ENCODE assay signal across 27 cellular contexts in genomic region chr6:25583099-25583498, GRCh38.
DNase-seq lines count a peak whose midpoint lies in the region; ATAC-seq and TF ChIP-seq lines count a peak whose summit lies in the region.
"Had no signal": no experiment of that assay in that cellular context is flagged by ENCODE, and none has a peak within 500 bp of the region (broad histone marks: within the 10 kb centered on the region; RNA-seq: fewer than 3 reads in every experiment).

No MANE protein-coding gene starts in this region.

- no peak overlapping the region for H3K27ac Mint-ChIP-seq in activated CD4-positive, alpha-beta T cell treated with anti-CD3 and anti-CD28 coated beads, Interleukin-2, amount 10 ng/mL, durations not matched to agents 24 days and 14 days
- H3K27ac Mint-ChIP-seq in activated CD8-positive, alpha-beta T cell treated with anti-CD3 and anti-CD28 coated beads for 36 hours: no peak overlapping the region
- H3K27ac Mint-ChIP-seq: memory B cell had no signal

- H3K36me3 ChIP-seq in A673 (ENCODE audit: insufficient read depth, low read length, poor library complexity, severe bottlenecking): no peaks in the 10 kb centered on the region
- peaks cover 0 to 29% (median 0%) of the 10 kb centered on the region in 3 donors for H3K36me3 ChIP-seq in Peyer's patch
- H3K36me3 ChIP-seq: colonic mucosa had no signal

- peak; percentile 80 for ATAC-seq in activated CD8-positive, alpha-beta T cell treated with anti-CD3 and anti-CD28 coated beads for 36 hours
- ATAC-seq in GM21367 (IDR thresholded peaks at IDR 0.05; ENCODE audit: unreplicated experiment): no peak
- ATAC-seq: left lobe of liver had no signal

- CTCF ChIA-PET in A673 (lab: Charles Lee): no interaction called here
- CTCF ChIA-PET in activated CD8-positive, alpha-beta T cell treated with anti-CD3 and anti-CD28 coated beads for 36 hours (lab: Charles Lee): interaction anchor here (2.2 kb wide), 1 partner anchor 317 kb away, joined by 6 read pairs; no protein-coding TSS in a partner anchor

- H3K9me3 Mint-ChIP-seq in activated CD4-positive, alpha-beta T cell treated with anti-CD3 and anti-CD28 coated beads, Interleukin-2, amount 10 ng/mL, durations not matched to agents 24 days and 14 days: peaks cover 8% of the 10 kb centered on the region
- no peaks in the 10 kb centered on the region for H3K9me3 Mint-ChIP-seq in activated CD8-positive, alpha-beta T cell treated with anti-CD3 and anti-CD28 coated beads for 36 hours
- H3K9me3 Mint-ChIP-seq: IgD-negative memory B cell, memory B cell had no signal

- DNase-seq in activated CD4-positive, alpha-beta T cell treated with anti-CD3 and anti-CD28 coated beads, Interleukin-2, amount 10 ng/mL, durations not matched to agents 24 days and 14 days: peak; percentile 72
- DNase-seq in activated CD4-positive, alpha-beta T cell treated with anti-CD3 and anti-CD28 coated beads for 4 hours: no peak
- DNase-seq in A673 (ENCODE audit: low spot score) (peak; percentile 24), kidney tubule cell (ENCODE audit: low spot score) (peak; percentile 5), NCI-H82 treated with DMSO at 0.1 percent for 48 hours (lab: John Stamatoyannopoulos, UW; ENCODE audit: unreplicated experiment) (no peak), Peyer's patch (no peak)
- peak; percentile 24 for DNase-seq in activated CD8-positive, alpha-beta T cell treated with anti-CD3 and anti-CD28 coated beads for 36 hours
- DNase-seq: 8988T; activated CD4-positive, alpha-beta T cell treated with anti-CD3 and anti-CD28 coated beads, Interleukin-2, amount 50 U/mL, for 4 hours; colonic mucosa; DMS79; effector CD4-positive, alpha-beta T cell; GF-D8; NCI-H146; NCI-H226; NCI-H526 treated with DMSO at 0.1 percent for 48 hours; posterior cingulate gyrus; right cardiac atrium; SIG-M5; stimulated activated CD4-positive, alpha-beta T cell treated with anti-CD3 and anti-CD28 coated beads, Interleukin-1b, Interleukin-23, amount 100 ng/mL, for 48 hours; stomach had no signal

- no peaks in the 10 kb centered on the region for H3K36me3 Mint-ChIP-seq in activated CD4-positive, alpha-beta T cell treated with anti-CD3 and anti-CD28 coated beads, Interleukin-2, amount 10 ng/mL, durations not matched to agents 24 days and 14 days (ENCODE audit: low read depth)
- H3K36me3 Mint-ChIP-seq in activated CD8-positive, alpha-beta T cell treated with anti-CD3 and anti-CD28 coated beads for 36 hours (ENCODE audit: low read depth): no peaks in the 10 kb centered on the region
- H3K36me3 Mint-ChIP-seq: IgD-negative memory B cell had no signal

- no TSS peak for BruUV-seq in A673 (replicated peaks; lab: Mats Ljungman, UMichigan)

- intact Hi-C loops in activated CD4-positive, alpha-beta T cell treated with anti-CD3 and anti-CD28 coated beads, Interleukin-2, amount 10 ng/mL, durations not matched to agents 24 days and 14 days (cut with micrococcal nuclease): no loop called here
- intact Hi-C loops in A673 (cut with micrococcal nuclease; ENCODE audit: unreplicated experiment): no loop called here
- intact Hi-C loops in activated CD8-positive, alpha-beta T cell treated with anti-CD3 and anti-CD28 coated beads for 36 hours (cut with micrococcal nuclease): no loop called here

- TF ChIP-seq CTCF in A673 (conservative IDR thresholded peaks at IDR 0.05; ENCODE audit: low read depth, low read length) (no peak), Peyer's patch (IDR thresholded peaks at IDR 0.05) (no peak)
- TF ChIP-seq CTCF in activated CD8-positive, alpha-beta T cell treated with anti-CD3 and anti-CD28 coated beads for 36 hours (IDR thresholded peaks at IDR 0.05): no peak

- H3K4me1 Mint-ChIP-seq in activated CD4-positive, alpha-beta T cell treated with anti-CD3 and anti-CD28 coated beads, Interleukin-2, amount 10 ng/mL, durations not matched to agents 24 days and 14 days: peaks cover 24% of the 10 kb centered on the region
- H3K4me1 Mint-ChIP-seq in activated CD8-positive, alpha-beta T cell treated with anti-CD3 and anti-CD28 coated beads for 36 hours (ENCODE audit: low read depth): peaks cover 8% of the 10 kb centered on the region

- H3K4me3 ChIP-seq in A673 (ENCODE audit: low read depth, low read length, poor library complexity, severe bottlenecking): no peak overlapping the region
- no peak overlapping the region for H3K4me3 ChIP-seq in Peyer's patch
- H3K4me3 ChIP-seq: colonic mucosa, smooth muscle cell, stomach had no signal

- no peaks in the 10 kb centered on the region for H3K27me3 Mint-ChIP-seq in activated CD4-positive, alpha-beta T cell treated with anti-CD3 and anti-CD28 coated beads, Interleukin-2, amount 10 ng/mL, durations not matched to agents 24 days and 14 days
- no peaks in the 10 kb centered on the region for H3K27me3 Mint-ChIP-seq in activated CD8-positive, alpha-beta T cell treated with anti-CD3 and anti-CD28 coated beads for 36 hours
- H3K27me3 Mint-ChIP-seq: IgD-negative memory B cell had no signal

- H3K9me3 ChIP-seq in A673 (ENCODE audit: low read depth, low read length, poor library complexity, severe bottlenecking) (no peaks in the 10 kb centered on the region), Peyer's patch (no peaks in the 10 kb centered on the region)
- H3K9me3 ChIP-seq: colonic mucosa, stomach had no signal

- no peak for TF ChIP-seq POLR2A in Peyer's patch (IDR thresholded peaks at IDR 0.05)

- H3K4me3 Mint-ChIP-seq in activated CD4-positive, alpha-beta T cell treated with anti-CD3 and anti-CD28 coated beads, Interleukin-2, amount 10 ng/mL, durations not matched to agents 24 days and 14 days: no peak overlapping the region
- no peak overlapping the region for H3K4me3 Mint-ChIP-seq in activated CD8-positive, alpha-beta T cell treated with anti-CD3 and anti-CD28 coated beads for 36 hours
- H3K4me3 Mint-ChIP-seq: IgD-negative memory B cell, memory B cell had no signal

- H3K4me1 ChIP-seq in A673 (ENCODE audit: insufficient read depth, low read length, poor library complexity, severe bottlenecking) (no peaks in the 10 kb centered on the region), Peyer's patch (no peaks in the 10 kb centered on the region)
- H3K4me1 ChIP-seq: colonic mucosa, stomach had no signal

- no peak overlapping the region for H3K27ac ChIP-seq in A673 (ENCODE audit: low read depth, low read length, poor library complexity, severe bottlenecking)
- H3K27ac ChIP-seq in Peyer's patch: no peak overlapping the region
- H3K27ac ChIP-seq: colonic mucosa, stomach, VCaP had no signal

- POLR2A ChIA-PET in A673 (lab: Charles Lee; ENCODE audit: low non-redundant PET): no interaction called here
- POLR2A ChIA-PET in activated CD8-positive, alpha-beta T cell treated with anti-CD3 and anti-CD28 coated beads for 36 hours (lab: Charles Lee): interaction anchor here (0.5 kb wide), 1 partner anchor 306 kb away, joined by 3 read pairs; no protein-coding TSS in a partner anchor

- H3K27me3 ChIP-seq in A673 (replicated peaks; ENCODE audit: insufficient read depth, low read depth, low read length, poor library complexity) (no peaks in the 10 kb centered on the region), Peyer's patch (no peaks in the 10 kb centered on the region)
- H3K27me3 ChIP-seq: colonic mucosa, stomach had no signal

Comparison
In these comparisons a context has a peak if more than half of its experiments do, and no peak if none do; other contexts are left out.
1. DNase-seq: peak in activated CD4-positive, alpha-beta T cell treated with anti-CD3 and anti-CD28 coated beads, Interleukin-2, amount 10 ng/mL, durations not matched to agents 24 days and 14 days (single experiment), A673 (single experiment), activated CD8-positive, alpha-beta T cell treated with anti-CD3 and anti-CD28 coated beads for 36 hours (single experiment) and kidney tubule cell (single experiment); none in activated CD4-positive, alpha-beta T cell treated with anti-CD3 and anti-CD28 coated beads for 4 hours (0 of 2), NCI-H82 treated with DMSO at 0.1 percent for 48 hours (single experiment) and Peyer's patch (0 of 3).